In genomic region chr1:99784143-99784542, GRCh38 we compare ENCODE assay signal across 15 cellular contexts. TPM values are rescaled to one million over a fixed set of nuclear protein-coding genes. Genes with fewer than 3 reads are reported as not detected.
A peak's percentile ranks its signal among the peaks of the same experiment; 100 is the strongest.
DNase-seq lines count a peak whose midpoint lies in the region; ATAC-seq and TF ChIP-seq lines count a peak whose summit lies in the region.
"Had no signal": no experiment of that assay in that cellular context is flagged by ENCODE, and none has a peak within 500 bp of the region (broad histone marks: within the 10 kb centered on the region; RNA-seq: fewer than 3 reads in every experiment).

No MANE protein-coding gene starts in this region.

- no peak overlapping the region for H3K4me2 ChIP-seq in neural progenitor cell
- H3K4me2 ChIP-seq: A549 had no signal

- H3K4me1 ChIP-seq in neural progenitor cell, result no peaks in the 10 kb centered on the region
- H3K4me1 ChIP-seq: A549 had no signal

- no peaks in the 10 kb centered on the region for H3K36me3 ChIP-seq in neural progenitor cell
- H3K36me3 ChIP-seq: ovary had no signal

- no peaks in the 10 kb centered on the region for H3K27me3 ChIP-seq in neural progenitor cell
- H3K27me3 ChIP-seq: ovary had no signal

- no peak overlapping the region for H3K27ac ChIP-seq in neural progenitor cell
- H3K27ac ChIP-seq: A549, GM23248, ovary had no signal

- H4K20me1 ChIP-seq in neural progenitor cell (ENCODE audit: low read depth), result no peaks in the 10 kb centered on the region

- H3K4me1 Mint-ChIP-seq in T-helper 17 cell (peaks cover 8% of the 10 kb centered on the region), neural progenitor cell (peaks cover 3% of the 10 kb centered on the region)

- H3K36me3 Mint-ChIP-seq in T-helper 17 cell (ENCODE audit: low read depth) (no peaks in the 10 kb centered on the region), neural progenitor cell (no peaks in the 10 kb centered on the region)

- TF ChIP-seq CTCF in neural progenitor cell (IDR thresholded peaks at IDR 0.05), result no peak

- no peaks in the 10 kb centered on the region for H3K9me3 ChIP-seq in T-helper 17 cell (ENCODE audit: control insufficient read depth, low read length, poor library complexity, severe bottlenecking)
- no peaks in the 10 kb centered on the region for H3K9me3 ChIP-seq in neural progenitor cell (ENCODE audit: low read depth)
- H3K9me3 ChIP-seq: A549, ovary had no signal

- H3K27ac Mint-ChIP-seq in T-helper 17 cell (peak overlapping the region; percentile 53), neural progenitor cell (no peak overlapping the region)

- no peak overlapping the region for H3K9ac ChIP-seq in neural progenitor cell
- H3K9ac ChIP-seq: GM23248 had no signal

- H3K4me3 Mint-ChIP-seq in T-helper 17 cell (no peak overlapping the region), neural progenitor cell (no peak overlapping the region)

- no peaks in the 10 kb centered on the region for H3K79me2 ChIP-seq in neural progenitor cell (ENCODE audit: low read depth)

- peak overlapping the region; percentile 39 for H2AFZ ChIP-seq in neural progenitor cell (replicated peaks)
- H2AFZ ChIP-seq: GM23248 had no signal

- H3F3A ChIP-seq in neural progenitor cell (ENCODE audit: low read depth), result no peaks in the 10 kb centered on the region

- H3K4me3 ChIP-seq in neural progenitor cell, result no peak overlapping the region
- H3K4me3 ChIP-seq: A549, GM23248, ovary had no signal

- no peaks in the 10 kb centered on the region for H3K9me3 Mint-ChIP-seq in neural progenitor cell

- peak; percentile 30 for DNase-seq in NCI-H82 (lab: John Stamatoyannopoulos, UW)
- DNase-seq in NCI-H82 treated with DMSO at 0.1 percent for 48 hours (lab: John Stamatoyannopoulos, UW; ENCODE audit: unreplicated experiment), result no peak
- no peak for DNase-seq in T-helper 17 cell
- DNase-seq in neural progenitor cell (ENCODE audit: low spot score), result no peak
- no peak for DNase-seq in effector CD4-positive, alpha-beta T cell
- DNase-seq in NCI-H1105 (lab: John Stamatoyannopoulos, UW), result no peak
- no peak for DNase-seq in NCI-H187 treated with DMSO at 0.1 percent for 48 hours (lab: John Stamatoyannopoulos, UW)
- DNase-seq: amygdala; GM23248; Kasumi-1; NCI-H446 treated with DMSO at 0.1 percent for 48 hours; ovary; stimulated activated CD4-positive, alpha-beta T cell treated with anti-CD3 and anti-CD28 coated beads, Interleukin-2, amount 100 ng/mL, for 48 hours had no signal

- H3K27me3 Mint-ChIP-seq in T-helper 17 cell, result peaks cover 20% of the 10 kb centered on the region
- H3K27me3 Mint-ChIP-seq in neural progenitor cell (ENCODE audit: insufficient read depth, low read depth), result peaks cover 6% of the 10 kb centered on the region

- ATAC-seq in HG02642 (IDR thresholded peaks at IDR 0.05; ENCODE audit: poor library complexity, unreplicated experiment) (peak; percentile 34), T-helper 17 cell (peak; percentile 47)
- ATAC-seq: A549 had no signal

RNA-seq across cellular contexts. Expression of gene FRRS1, which starts 17.7 kb away (rescaled TPM):
- under 1 TPM; 0.31 to 0.65 TPM for total RNA-seq in T-helper 17 cell
- 4.3 and 5.1 TPM in 2 replicates for total RNA-seq in neural progenitor cell (ENCODE audit: low replicate concordance)
